ENCODE assay signal across 8 cellular contexts in genomic region chr3:14461748-14462324, GRCh38. TPM values are rescaled to one million over a fixed set of nuclear protein-coding genes. Genes with fewer than 3 reads are reported as not detected.
DNase-seq lines count a peak whose midpoint lies in the region; ATAC-seq and TF ChIP-seq lines count a peak whose summit lies in the region.

No MANE protein-coding gene starts in this region.

- H3K9ac ChIP-seq in fibroblast of lung (ENCODE audit: insufficient read depth, low read length) = no peak overlapping the region

- H3K4me1 Mint-ChIP-seq in activated CD8-positive, alpha-beta T cell treated with anti-CD3 and anti-CD28 coated beads for 36 hours (ENCODE audit: low read depth) = peaks cover 27% of the 10 kb centered on the region

- H3K4me1 ChIP-seq in A673 (ENCODE audit: insufficient read depth, low read length, poor library complexity, severe bottlenecking) (peaks cover 7% of the 10 kb centered on the region), fibroblast of lung (ENCODE audit: control insufficient read depth, extremely low read depth, insufficient read depth, low read length) (no peaks in the 10 kb centered on the region), neutrophil (ENCODE audit: control insufficient read depth in 1 of 2, insufficient read depth in 1 of 2, low read depth in 1 of 2, low read length in 1 of 2) (no peaks in the 10 kb centered on the region)

- no peak overlapping the region for H3K27ac ChIP-seq in A673 (ENCODE audit: low read depth, low read length, poor library complexity, severe bottlenecking)
- no peak overlapping the region for H3K27ac ChIP-seq in fibroblast of lung (ENCODE audit: insufficient read depth, low read length)
- H3K27ac ChIP-seq in neutrophil = peak overlapping the region; percentile 36

- BruUV-seq in A673 (replicated peaks; lab: Mats Ljungman, UMichigan) = no TSS peak

- CTCF ChIA-PET in A673 (lab: Charles Lee) = interaction anchor here (0.7 kb wide), 1 partner anchor 258 kb away, joined by 3 read pairs; no protein-coding TSS in a partner anchor
- CTCF ChIA-PET in activated CD8-positive, alpha-beta T cell treated with anti-CD3 and anti-CD28 coated beads for 36 hours (lab: Charles Lee) = interaction anchor here (0.6 to 3.2 kb wide), 8 partner anchors 60 to 1667 kb away, joined by 3 to 17 read pairs (median 4); partner anchors contain the start of gene SLC6A6

- peak; percentile 48 for ATAC-seq in activated CD8-positive, alpha-beta T cell treated with anti-CD3 and anti-CD28 coated beads for 36 hours
- ATAC-seq in GM18870 (IDR thresholded peaks at IDR 0.05; ENCODE audit: unreplicated experiment) = no peak

- H3K9me3 Mint-ChIP-seq in activated CD8-positive, alpha-beta T cell treated with anti-CD3 and anti-CD28 coated beads for 36 hours = no peaks in the 10 kb centered on the region

- H3K36me3 ChIP-seq in A673 (ENCODE audit: insufficient read depth, low read length, poor library complexity, severe bottlenecking) (peaks cover 14% of the 10 kb centered on the region), fibroblast of lung (ENCODE audit: control insufficient read depth, insufficient read depth, low read length) (peaks cover 2% of the 10 kb centered on the region), neutrophil (peaks cover 100% of the 10 kb centered on the region)

- no peak overlapping the region for H3K4me2 ChIP-seq in fibroblast of lung (ENCODE audit: extremely low read depth, insufficient read depth, low read length)

- no peak overlapping the region for H3K4me3 ChIP-seq in A673 (ENCODE audit: low read depth, low read length, poor library complexity, severe bottlenecking)
- H3K4me3 ChIP-seq in fibroblast of lung (replicated peaks in 1 of 4; ENCODE audit: control extremely low read depth in 1 of 4, insufficient read depth in 1 of 4, low read depth in 3 of 4, low read length in 4 of 4) = no peak overlapping the region
- H3K4me3 ChIP-seq in neutrophil (ENCODE audit: low read depth in 1 of 2, low read length in 1 of 2) = no peak overlapping the region

- no peak overlapping the region for H3K4me3 Mint-ChIP-seq in activated CD8-positive, alpha-beta T cell treated with anti-CD3 and anti-CD28 coated beads for 36 hours

- no peak overlapping the region for H2AFZ ChIP-seq in fibroblast of lung (ENCODE audit: low read length)

- peak overlapping the region; percentile 35 for H3K27ac Mint-ChIP-seq in activated CD8-positive, alpha-beta T cell treated with anti-CD3 and anti-CD28 coated beads for 36 hours

- H3K27me3 ChIP-seq in A673 (replicated peaks; ENCODE audit: insufficient read depth, low read depth, low read length, poor library complexity) = no peaks in the 10 kb centered on the region
- no peaks in the 10 kb centered on the region for H3K27me3 ChIP-seq in fibroblast of lung (ENCODE audit: control insufficient read depth, insufficient read depth, low read length)
- no peaks in the 10 kb centered on the region for H3K27me3 ChIP-seq in neutrophil

- intact Hi-C loops in A673 (cut with micrococcal nuclease; ENCODE audit: unreplicated experiment) = loop anchor here (5.0 kb wide), 1 partner anchor 565 kb away; no protein-coding TSS in a partner anchor
- intact Hi-C loops in activated CD8-positive, alpha-beta T cell treated with anti-CD3 and anti-CD28 coated beads for 36 hours (cut with micrococcal nuclease) = loop anchor here (10.0 kb wide), 1 partner anchor 57 kb away; the partner anchor contains the start of gene SLC6A6

- H3K27me3 Mint-ChIP-seq in activated CD8-positive, alpha-beta T cell treated with anti-CD3 and anti-CD28 coated beads for 36 hours = no peaks in the 10 kb centered on the region

- peak; percentile 62 for TF ChIP-seq CTCF in A673 (conservative IDR thresholded peaks at IDR 0.05; ENCODE audit: low read depth, low read length)
- TF ChIP-seq CTCF in GM10266 (IDR thresholded peaks at IDR 0.05; ENCODE audit: control insufficient read depth, insufficient read depth, low read depth, missing control alignments) = peak; percentile 86
- TF ChIP-seq CTCF in activated CD8-positive, alpha-beta T cell treated with anti-CD3 and anti-CD28 coated beads for 36 hours (IDR thresholded peaks at IDR 0.05) = no peak
- TF ChIP-seq CTCF in fibroblast of lung (conservative IDR thresholded peaks at IDR 0.05 in 1 of 2, IDR thresholded peaks at IDR 0.05 in 1 of 2; ENCODE audit: low read depth in 1 of 2, low read length in 2 of 2) = peak; percentile 78 to 94
- TF ChIP-seq CTCF in neutrophil (IDR thresholded peaks at IDR 0.05) = no peak

- H3K9me3 ChIP-seq in A673 (ENCODE audit: low read depth, low read length, poor library complexity, severe bottlenecking) = no peaks in the 10 kb centered on the region
- H3K9me3 ChIP-seq in fibroblast of lung (ENCODE audit: control insufficient read depth, insufficient read depth, low read depth, low read length) = no peaks in the 10 kb centered on the region
- H3K9me3 ChIP-seq in neutrophil = peaks cover 4% of the 10 kb centered on the region

- no peaks in the 10 kb centered on the region for H3K79me2 ChIP-seq in fibroblast of lung (ENCODE audit: control insufficient read depth, insufficient read depth, low read length)

- peaks cover 35% of the 10 kb centered on the region for H3K36me3 Mint-ChIP-seq in activated CD8-positive, alpha-beta T cell treated with anti-CD3 and anti-CD28 coated beads for 36 hours (ENCODE audit: low read depth)

- no peaks in the 10 kb centered on the region for H4K20me1 ChIP-seq in fibroblast of lung (ENCODE audit: control insufficient read depth, extremely low read depth, insufficient read depth, low read length)

- DNase-seq in A673 (ENCODE audit: low spot score) (peak; percentile 50), GM10266 (ENCODE audit: extremely low spot score) (peak; percentile 59), MV-4-11 (lab: John Stamatoyannopoulos, UW) (peak; percentile 27), fibroblast of lung (ENCODE audit: low read depth in 2 of 2) (peak; percentile 72 to 81), germinal center (ENCODE audit: low spot score) (no peak)
- peak; percentile 54 for DNase-seq in activated CD8-positive, alpha-beta T cell treated with anti-CD3 and anti-CD28 coated beads for 36 hours

- POLR2A ChIA-PET in A673 (lab: Charles Lee; ENCODE audit: low non-redundant PET) = no interaction called here
- POLR2A ChIA-PET in activated CD8-positive, alpha-beta T cell treated with anti-CD3 and anti-CD28 coated beads for 36 hours (lab: Charles Lee) = no interaction called here

RNA-seq across cellular contexts. Expression of gene SLC6A6, which starts 59.4 kb away (rescaled TPM):
- total RNA-seq in A673 (2021) = 48.8 and 55.1 TPM in 2 replicates
- 10 to 100 TPM; 43.4 to 48.8 TPM for total RNA-seq in activated CD8-positive, alpha-beta T cell treated with anti-CD3 and anti-CD28 coated beads for 36 hours
- total RNA-seq in fibroblast of lung = 8.5 and 8.9 TPM in 2 replicates
- 10.9 and 24.0 TPM in 2 replicates for polyA plus RNA-seq in fibroblast of lung
- polyA plus RNA-seq in fibroblast of lung (2012) = 6.6 and 17.4 TPM in 2 replicates
- polyA minus RNA-seq in fibroblast of lung (ENCODE audit: low replicate concordance) = 40.8 and 82.2 TPM in 2 replicates

Comparison
In these comparisons a context has a peak if more than half of its experiments do, and no peak if none do; other contexts are left out.
1. CTCF ChIP-seq: peak in A673 (single experiment), GM10266 (single experiment) and fibroblast of lung (2 of 2); none in activated CD8-positive, alpha-beta T cell treated with anti-CD3 and anti-CD28 coated beads for 36 hours (single experiment) and neutrophil (single experiment).